8 cellular contexts compared by ENCODE assay signal in genomic region chr11:126305699-126306098, GRCh38. TPM values are rescaled to one million over a fixed set of nuclear protein-coding genes. Genes with fewer than 3 reads are reported as not detected.
DNase-seq lines count a peak whose midpoint lies in the region; ATAC-seq lines count a peak whose summit lies in the region.

No MANE protein-coding gene starts in this region.

- DNase-seq in stimulated activated CD4-positive, alpha-beta T cell treated with anti-CD3 and anti-CD28 coated beads, Interleukin-4, amount 100 ng/mL, for 24 hours, result peak; percentile 46
- no peak for DNase-seq in stimulated activated CD4-positive, alpha-beta T cell treated with anti-CD3 and anti-CD28 coated beads, Interleukin-12 subunit alpha, Interleukin-12 subunit beta, amount 100 ng/mL, for 4 hours
- DNase-seq in A172 (ENCODE audit: low spot score) (no peak), NCI-H146 (lab: John Stamatoyannopoulos, UW) (no peak), pons (ENCODE audit: low spot score) (no peak), NCI-H2227 (lab: John Stamatoyannopoulos, UW; ENCODE audit: unreplicated experiment) (no peak)

- no peaks in the 10 kb centered on the region for H3K9me3 Mint-ChIP-seq in T-helper 1 cell treated with Interleukin-12 subunit alpha and Interleukin-12 subunit beta and Interleukin-4 antibody, amounts not matched to agents 30 μg/mL and 1 μg/mL, for 36 hours

- H3K36me3 Mint-ChIP-seq in T-helper 1 cell treated with Interleukin-12 subunit alpha and Interleukin-12 subunit beta and Interleukin-4 antibody, amounts not matched to agents 30 μg/mL and 1 μg/mL, for 36 hours (ENCODE audit: low read depth), result peaks cover 24% of the 10 kb centered on the region

- ATAC-seq in HG02885 (IDR thresholded peaks at IDR 0.05; ENCODE audit: poor library complexity, unreplicated experiment), result peak; percentile 46

- H3K4me1 Mint-ChIP-seq in T-helper 1 cell treated with Interleukin-12 subunit alpha and Interleukin-12 subunit beta and Interleukin-4 antibody, amounts not matched to agents 30 μg/mL and 1 μg/mL, for 36 hours (ENCODE audit: low read depth), result peaks cover 36% of the 10 kb centered on the region

- H3K27me3 Mint-ChIP-seq in T-helper 1 cell treated with Interleukin-12 subunit alpha and Interleukin-12 subunit beta and Interleukin-4 antibody, amounts not matched to agents 30 μg/mL and 1 μg/mL, for 36 hours (ENCODE audit: low read depth), result no peaks in the 10 kb centered on the region

- peak overlapping the region; percentile 80 for H3K4me3 Mint-ChIP-seq in T-helper 1 cell treated with Interleukin-12 subunit alpha and Interleukin-12 subunit beta and Interleukin-4 antibody, amounts not matched to agents 30 μg/mL and 1 μg/mL, for 36 hours

- H3K27ac Mint-ChIP-seq in T-helper 1 cell treated with Interleukin-12 subunit alpha and Interleukin-12 subunit beta and Interleukin-4 antibody, amounts not matched to agents 30 μg/mL and 1 μg/mL, for 36 hours, result peak overlapping the region; percentile 86

RNA-seq across cellular contexts. Expression of gene DCPS, which starts 1.8 kb away (rescaled TPM):
- total RNA-seq in A172 (2014; rRNA removed; shearing (Covaris generic)), result 16.2 and 16.6 TPM in 2 replicates

RNA-seq across cellular contexts. Expression of gene TIRAP, which starts 22.8 kb away (rescaled TPM):
- 2.3 and 4.1 TPM in 2 replicates for total RNA-seq in A172 (2014; rRNA removed; shearing (Covaris generic))

RNA-seq across cellular contexts. Expression of gene FOXRED1, which starts 36.7 kb away (rescaled TPM):
- 22.6 and 28.1 TPM in 2 replicates for total RNA-seq in A172 (2014; rRNA removed; shearing (Covaris generic))

RNA-seq across cellular contexts. Expression of gene SRPRA, which starts 37.0 kb away (rescaled TPM):
- total RNA-seq in A172 (2014; rRNA removed; shearing (Covaris generic)), result 67.2 and 75.1 TPM in 2 replicates

RNA-seq across cellular contexts. Expression of gene ST3GAL4, which starts 49.8 kb away (rescaled TPM):
- 16.7 and 19.4 TPM in 2 replicates for total RNA-seq in A172 (2014; rRNA removed; shearing (Covaris generic))
